In genomic region chr10:59381687-59382086, GRCh38 we compare ENCODE assay signal across 24 cellular contexts. TPM values are rescaled to one million over a fixed set of nuclear protein-coding genes. Genes with fewer than 3 reads are reported as not detected.
A peak's percentile ranks its signal among the peaks of the same experiment; 100 is the strongest.
DNase-seq lines count a peak whose midpoint lies in the region; ATAC-seq, FAIRE-seq and TF ChIP-seq lines count a peak whose summit lies in the region.
"Had no signal": no experiment of that assay in that cellular context is flagged by ENCODE, and none has a peak within 500 bp of the region (broad histone marks: within the 10 kb centered on the region; RNA-seq: fewer than 3 reads in every experiment).

No MANE protein-coding gene starts in this region.

- WGBS in heart right ventricle, 2 donors: 68 to 71% methylated on average over 1 of the region's 1 CpG

- H3K4me2 ChIP-seq in astrocyte (ENCODE audit: low read length) (no peak overlapping the region), osteoblast (ENCODE audit: insufficient read depth, low read length) (no peak overlapping the region)

- H3K9ac ChIP-seq in astrocyte (ENCODE audit: low read length): no peak overlapping the region

- H3K4me1 ChIP-seq in heart right ventricle: peaks cover 0 to 15% (median 0%) of the 10 kb centered on the region in 9 donors
- H3K4me1 ChIP-seq in astrocyte (ENCODE audit: insufficient read depth, low read length): peaks cover 14% of the 10 kb centered on the region
- peaks cover 20% of the 10 kb centered on the region for H3K4me1 ChIP-seq in osteoblast (ENCODE audit: insufficient read depth, low read length)
- H3K4me1 ChIP-seq in vagina: no peaks in the 10 kb centered on the region

- no peak overlapping the region for H3K4me3 ChIP-seq in heart right ventricle
- H3K4me3 ChIP-seq in astrocyte (ENCODE audit: insufficient read depth, low read depth, low read length): no peak overlapping the region
- no peak overlapping the region for H3K4me3 ChIP-seq in osteoblast (ENCODE audit: insufficient read depth, low read length)
- H3K4me3 ChIP-seq in vagina: no peak overlapping the region

- H2AFZ ChIP-seq in astrocyte (ENCODE audit: low read depth, low read length) (no peak overlapping the region), osteoblast (ENCODE audit: low read length) (no peak overlapping the region)

- no peak overlapping the region for H3K27ac Mint-ChIP-seq in astrocyte (ENCODE audit: unreplicated experiment)

- TF ChIP-seq POLR2A in vagina (IDR thresholded peaks at IDR 0.05): no peak

- H3K4me3 Mint-ChIP-seq in astrocyte (ENCODE audit: unreplicated experiment): no peak overlapping the region

- H3K27me3 ChIP-seq in heart right ventricle (no peaks in the 10 kb centered on the region), astrocyte (ENCODE audit: insufficient read depth, low read length) (no peaks in the 10 kb centered on the region), osteoblast (ENCODE audit: insufficient read depth, low read length) (no peaks in the 10 kb centered on the region), vagina (no peaks in the 10 kb centered on the region)

- no peaks in the 10 kb centered on the region for H3K27me3 Mint-ChIP-seq in astrocyte (ENCODE audit: low read depth, unreplicated experiment)

- peak; percentile 32 for FAIRE-seq in astrocyte (lab: Jason Lieb, UNC)
- FAIRE-seq: GM12891, H1 had no signal

- H3K9me3 Mint-ChIP-seq in astrocyte (ENCODE audit: unreplicated experiment): no peaks in the 10 kb centered on the region

- DNase-seq in heart right ventricle (no peak), Right ventricle myocardium superior (no peak), astrocyte (ENCODE audit: low read depth) (no peak), osteoblast (ENCODE audit: insufficient read length, low spot score, missing footprints) (no peak), vagina (ENCODE audit: extremely low spot score in 2 of 2) (no peak)
- no peak for DNase-seq in stimulated activated CD4-positive, alpha-beta T cell treated with anti-CD3 and anti-CD28 coated beads, Interleukin-4, amount 100 ng/mL, for 1 hour
- DNase-seq: 8988T, ACHN, Calu3, DMS79 treated with DMSO at 0.1 percent for 48 hours, GF-D8, HCEC 1CT, NCI-H1048, NCI-H1417, NCI-H1694, NCI-H2029 treated with DMSO at 0.1 percent for 48 hours, NCI-H446 treated with DMSO at 0.1 percent for 48 hours, NCI-H526, SHP77 treated with DMSO at 0.1 percent for 48 hours had no signal

- H3K9me3 ChIP-seq in heart right ventricle (peaks cover 0 to 8% (median 0%) of the 10 kb centered on the region in 11 donors), astrocyte (ENCODE audit: insufficient read depth, low read depth, low read length) (no peaks in the 10 kb centered on the region), osteoblast (ENCODE audit: low read depth, low read length) (peaks cover 3% of the 10 kb centered on the region), vagina (no peaks in the 10 kb centered on the region)

- H3K27ac ChIP-seq in heart right ventricle (peak overlapping the region in 6 of 10 donors; percentile 68 to 87 (median 76)), astrocyte (ENCODE audit: low read depth, low read length) (no peak overlapping the region), osteoblast (ENCODE audit: low read depth, low read length) (peak overlapping the region; percentile 86), vagina (peak overlapping the region; percentile 2)
- H3K27ac ChIP-seq: RWPE1 had no signal

- H4K20me1 ChIP-seq in astrocyte (ENCODE audit: insufficient read depth, low read length) (no peaks in the 10 kb centered on the region), osteoblast (ENCODE audit: insufficient read depth, low read length) (no peaks in the 10 kb centered on the region)

- H3K79me2 ChIP-seq in astrocyte (ENCODE audit: insufficient read depth, low read length) (no peaks in the 10 kb centered on the region), osteoblast (ENCODE audit: insufficient read depth, low read length) (no peaks in the 10 kb centered on the region)

- H3K36me3 Mint-ChIP-seq in astrocyte (ENCODE audit: low read depth, unreplicated experiment): no peaks in the 10 kb centered on the region

- no peaks in the 10 kb centered on the region for H3K36me3 ChIP-seq in heart right ventricle
- no peaks in the 10 kb centered on the region for H3K36me3 ChIP-seq in astrocyte (ENCODE audit: insufficient read depth, low read length)
- no peaks in the 10 kb centered on the region for H3K36me3 ChIP-seq in osteoblast (ENCODE audit: insufficient read depth, low read length)
- H3K36me3 ChIP-seq in vagina: no peaks in the 10 kb centered on the region

- TF ChIP-seq CTCF in heart right ventricle (IDR thresholded peaks at IDR 0.05) (no peak), astrocyte (IDR thresholded peaks at IDR 0.05; ENCODE audit: insufficient read depth, low read depth, low read length) (no peak), osteoblast (IDR thresholded peaks at IDR 0.05; ENCODE audit: extremely low read depth, low read depth, low read length) (no peak), vagina (IDR thresholded peaks at IDR 0.05) (no peak)

- H3K4me1 Mint-ChIP-seq in astrocyte (ENCODE audit: low read depth, unreplicated experiment): peaks cover 26% of the 10 kb centered on the region

- intact Hi-C loops in heart right ventricle (cut with DNase I) (no loop called here), Right ventricle myocardium superior (cut with DNase I) (no loop called here), vagina (cut with DNase I) (no loop called here)

- ATAC-seq in heart right ventricle (no peak), Right ventricle myocardium superior (ENCODE audit: poor library complexity) (no peak), HG03108 (IDR thresholded peaks at IDR 0.05; ENCODE audit: unreplicated experiment) (no peak)

RNA-seq across cellular contexts. Expression of gene FAM13C, which starts 19.3 kb away (rescaled TPM):
- 10 to 100 TPM in 1 of 10 donors, 1 to 10 TPM in 9; 2.9 to 14.6 (median 7.7) TPM for total RNA-seq in heart right ventricle
- polyA plus RNA-seq in heart right ventricle: 1 to 10 TPM; 1.5 to 3.8 TPM
- 5.9 TPM for total RNA-seq in Right ventricle myocardium superior
- total RNA-seq in astrocyte: 8.7 and 9.3 TPM in 2 replicates
- 6.2 and 6.5 TPM in 2 replicates for total RNA-seq in osteoblast
- 12.8 TPM for total RNA-seq in vagina
- total RNA-seq: Calu3 had no signal
- polyA plus RNA-seq: BJ had no signal
